Comparison of ENCODE assay signal across 9 cellular contexts in genomic region chr9:96478829-96479371, GRCh38. TPM values are rescaled to one million over a fixed set of nuclear protein-coding genes. Genes with fewer than 3 reads are reported as not detected.
A peak's percentile ranks its signal among the peaks of the same experiment; 100 is the strongest.
DNase-seq lines count a peak whose midpoint lies in the region; ATAC-seq, FAIRE-seq and TF ChIP-seq lines count a peak whose summit lies in the region.
"Had no signal": no experiment of that assay in that cellular context is flagged by ENCODE, and none has a peak within 500 bp of the region (broad histone marks: within the 10 kb centered on the region; RNA-seq: fewer than 3 reads in every experiment).

No MANE protein-coding gene starts in this region.

- POLR2A ChIA-PET in CD8-positive, alpha-beta T cell (lab: Charles Lee) = no interaction called here

- no peaks in the 10 kb centered on the region for H3K9me3 ChIP-seq in small intestine (ENCODE audit: control insufficient read depth, low read depth)
- no peaks in the 10 kb centered on the region for H3K9me3 ChIP-seq in CD8-positive, alpha-beta T cell (ENCODE audit: low read length)

- no peak overlapping the region for H3K27ac Mint-ChIP-seq in CD8-positive, alpha-beta T cell

- H3K36me3 ChIP-seq in small intestine (ENCODE audit: control insufficient read depth in 2 of 2, insufficient read depth in 2 of 2, low read length in 2 of 2) = peaks cover 0 to 1% of the 10 kb centered on the region in 2 donors
- peaks cover 4% of the 10 kb centered on the region for H3K36me3 ChIP-seq in CD8-positive, alpha-beta T cell (ENCODE audit: insufficient read depth, low read length)

- no peaks in the 10 kb centered on the region for H3K27me3 Mint-ChIP-seq in CD8-positive, alpha-beta T cell (ENCODE audit: low read depth)

- DNase-seq in GM12864 (ENCODE audit: low read depth) = peak; percentile 34
- DNase-seq in astrocyte of the spinal cord (ENCODE audit: low read depth, low spot score) = peak; percentile 44
- no peak for DNase-seq in small intestine
- DNase-seq in posterior cingulate gyrus = no peak
- no peak for DNase-seq in CD8-positive, alpha-beta T cell
- no peak for DNase-seq in NCI-H1436 treated with DMSO at 0.1 percent for 48 hours (lab: John Stamatoyannopoulos, UW)

- no peak for FAIRE-seq in small intestine (lab: Jason Lieb, UNC)

- peaks cover 1% of the 10 kb centered on the region for H3K4me1 Mint-ChIP-seq in CD8-positive, alpha-beta T cell (ENCODE audit: low read depth)

- ATAC-seq in GM21360 (IDR thresholded peaks at IDR 0.05; ENCODE audit: unreplicated experiment) (peak; percentile 62), HG03175 (IDR thresholded peaks at IDR 0.05; ENCODE audit: unreplicated experiment) (peak; percentile 83)
- no peak for ATAC-seq in CD8-positive, alpha-beta T cell

- peaks cover 50% of the 10 kb centered on the region for H3K36me3 Mint-ChIP-seq in CD8-positive, alpha-beta T cell

- H3K4me1 ChIP-seq in small intestine (ENCODE audit: control insufficient read depth in 2 of 2, insufficient read depth in 1 of 2, low read depth in 1 of 2, low read length in 1 of 2) = no peaks in the 10 kb centered on the region
- no peaks in the 10 kb centered on the region for H3K4me1 ChIP-seq in CD8-positive, alpha-beta T cell (ENCODE audit: insufficient read depth, low read length)

- no peak overlapping the region for H3K4me3 Mint-ChIP-seq in CD8-positive, alpha-beta T cell

- no peak overlapping the region for H3K4me3 ChIP-seq in GM12864 (ENCODE audit: low read depth, low read length)
- no peak overlapping the region for H3K4me3 ChIP-seq in astrocyte of the spinal cord (ENCODE audit: low read depth, low read length)
- H3K4me3 ChIP-seq in small intestine (ENCODE audit: low read depth in 1 of 2, low read length in 2 of 2) = no peak overlapping the region
- H3K4me3 ChIP-seq in CD8-positive, alpha-beta T cell (ENCODE audit: low read depth, low read length) = no peak overlapping the region

- in situ Hi-C loops in astrocyte of the spinal cord (cut with HindIII; ENCODE audit: low sequenced_read_pairs) = no loop called here

- H3K27me3 ChIP-seq in small intestine (ENCODE audit: control insufficient read depth in 2 of 2, insufficient read depth in 2 of 2, low read length in 2 of 2) = no peaks in the 10 kb centered on the region
- H3K27me3 ChIP-seq in CD8-positive, alpha-beta T cell (ENCODE audit: insufficient read depth, low read length) = no peaks in the 10 kb centered on the region

- H3K9me3 Mint-ChIP-seq in CD8-positive, alpha-beta T cell = no peaks in the 10 kb centered on the region

- WGBS in small intestine, 3 donors = 68 to 82% (median 71%) methylated on average over 4 of the region's 4 CpGs

- CTCF ChIA-PET in CD8-positive, alpha-beta T cell (lab: Charles Lee) = no interaction called here

- no peak overlapping the region for H3K27ac ChIP-seq in small intestine (ENCODE audit: low read depth in 1 of 2, low read length in 1 of 2)
- H3K27ac ChIP-seq in CD8-positive, alpha-beta T cell (ENCODE audit: low read depth, low read length) = no peak overlapping the region
- H3K27ac ChIP-seq: KMS-11 had no signal

- intact Hi-C loops in posterior cingulate gyrus (cut with DNase I) = no loop called here
- intact Hi-C loops in CD8-positive, alpha-beta T cell (cut with DNase I, micrococcal nuclease) = loop anchor here in 1 of 2 experiments (10.0 kb wide), 1 partner anchor 124 kb away; no protein-coding TSS in a partner anchor

- TF ChIP-seq CTCF in GM12864 (IDR thresholded peaks at IDR 0.05; ENCODE audit: low read depth, low read length, missing control alignments) (no peak), astrocyte of the spinal cord (IDR thresholded peaks at IDR 0.05; ENCODE audit: low read depth, low read length) (no peak)
- no peak for TF ChIP-seq CTCF in CD8-positive, alpha-beta T cell (IDR thresholded peaks at IDR 0.05)

RNA-seq across cellular contexts. Expression of gene HABP4, which starts 28.9 kb away (rescaled TPM):
- polyA plus RNA-seq in small intestine = 1 to 10 TPM; 1.1 to 7.9 (median 4.1) TPM
- total RNA-seq in CD8-positive, alpha-beta T cell = 10 to 100 TPM; 31.9 to 32.6 TPM

Comparison
In these comparisons a context has a peak if more than half of its experiments do, and no peak if none do; other contexts are left out.
1. DNase-seq: peak in GM12864 (single experiment) and astrocyte of the spinal cord (single experiment); none in small intestine (single experiment), posterior cingulate gyrus (0 of 10), CD8-positive, alpha-beta T cell (0 of 7) and NCI-H1436 treated with DMSO at 0.1 percent for 48 hours (single experiment).